27 cellular contexts compared by ENCODE assay signal in genomic region chr7:96135241-96135640, GRCh38.
DNase-seq lines count a peak whose midpoint lies in the region; ATAC-seq and TF ChIP-seq lines count a peak whose summit lies in the region.
"Had no signal": no experiment of that assay in that cellular context is flagged by ENCODE, and none has a peak within 500 bp of the region (broad histone marks: within the 10 kb centered on the region; RNA-seq: fewer than 3 reads in every experiment).

No MANE protein-coding gene starts in this region.

- H3K4me3 ChIP-seq in PC-3 (ENCODE audit: low read length) (no peak overlapping the region), sigmoid colon (no peak overlapping the region)
- H3K4me3 ChIP-seq: HAP-1, lower lobe of right lung, ovary had no signal

- peak overlapping the region; percentile 64 for H3K4me3 Mint-ChIP-seq in type B pancreatic cell
- H3K4me3 Mint-ChIP-seq: activated naive CD8-positive, alpha-beta T cell treated with anti-CD3 and anti-CD28 coated beads, Interleukin-2, amount 50 U/mL, for 24 hours; central memory CD8-positive, alpha-beta T cell had no signal

- no peaks in the 10 kb centered on the region for H4K20me1 ChIP-seq in PC-3 (ENCODE audit: low read length)

- H3K9me2 ChIP-seq in PC-3 (replicated peaks; ENCODE audit: low read length), result no peaks in the 10 kb centered on the region

- no peaks in the 10 kb centered on the region for H3K79me2 ChIP-seq in PC-3 (ENCODE audit: low read length)

- no peaks in the 10 kb centered on the region for H3K9me3 ChIP-seq in PC-3 (ENCODE audit: low read length)
- H3K9me3 ChIP-seq in sigmoid colon, result no peaks in the 10 kb centered on the region
- H3K9me3 ChIP-seq: lower lobe of right lung, ovary had no signal

- no peak overlapping the region for H2AFZ ChIP-seq in PC-3 (ENCODE audit: low read length)

- DNase-seq in NCI-H1105 treated with DMSO at 0.1 percent for 48 hours (lab: John Stamatoyannopoulos, UW) (peak; percentile 35), NCI-H1105 (lab: John Stamatoyannopoulos, UW) (no peak), PC-3 (peak; percentile 78), foreskin keratinocyte (peak; percentile 48 to 66), type B pancreatic cell (ENCODE audit: extremely low spot score, unreplicated experiment) (no peak), left ventricle myocardium superior (no peak), sigmoid colon (no peak)
- DNase-seq: 8988T; activated CD4-positive, alpha-beta T cell treated with anti-CD3 and anti-CD28 coated beads for 48 hours; activated gamma-delta T cell treated with Interleukin-2 at 50 U/mL for 16 hours; activated naive CD8-positive, alpha-beta T cell treated with anti-CD3 and anti-CD28 coated beads, Interleukin-2, amount 50 U/mL, for 24 hours; activated T-cell treated with anti-CD3 and anti-CD28 coated beads, Interleukin-2, amount 50 U/mL, for 1 hour; DND-41; lower lobe of right lung; NCI-H1930; NCI-H226; NCI-H774; ovary; stimulated activated CD4-positive, alpha-beta T cell treated with anti-CD3 and anti-CD28 coated beads, Interleukin-2, amount 100 ng/mL, for 24 hours; SW 1271; T-helper 9 cell had no signal

- no peaks in the 10 kb centered on the region for H3K27me3 ChIP-seq in PC-3 (ENCODE audit: low read length)
- H3K27me3 ChIP-seq in foreskin keratinocyte, result no peaks in the 10 kb centered on the region
- no peaks in the 10 kb centered on the region for H3K27me3 ChIP-seq in sigmoid colon
- H3K27me3 ChIP-seq: ovary had no signal

- H3K4me2 ChIP-seq in PC-3 (ENCODE audit: low read length), result no peak overlapping the region
- H3K4me2 ChIP-seq: KMS-11 had no signal

- peak overlapping the region; percentile 87 for H3K27ac Mint-ChIP-seq in type B pancreatic cell
- H3K27ac Mint-ChIP-seq: activated naive CD8-positive, alpha-beta T cell treated with anti-CD3 and anti-CD28 coated beads, Interleukin-2, amount 50 U/mL, for 24 hours had no signal

- intact Hi-C loops in PC-3 (cut with micrococcal nuclease) (loop anchor here (5.0 kb wide), 1 partner anchor 58 kb away; no protein-coding TSS in a partner anchor), left ventricle myocardium superior (cut with micrococcal nuclease) (no loop called here), sigmoid colon (cut with DNase I) (no loop called here)

- BruUV-seq in PC-3 (replicated peaks; lab: Mats Ljungman, UMichigan), result no TSS peak

- H3K27ac ChIP-seq in PC-3 (ENCODE audit: low read length), result no peak overlapping the region; the same call in 1 of the 2 replicates
- no peak overlapping the region for H3K27ac ChIP-seq in foreskin keratinocyte
- H3K27ac ChIP-seq in sigmoid colon, result no peak overlapping the region
- H3K27ac ChIP-seq: KMS-11, lower lobe of right lung, ovary, VCaP had no signal

- peak; percentile 45 for ATAC-seq in PC-3
- peak; percentile 61 for ATAC-seq in foreskin keratinocyte
- ATAC-seq in GM21390 (IDR thresholded peaks at IDR 0.05; ENCODE audit: unreplicated experiment), result no peak
- ATAC-seq in left ventricle myocardium superior, result no peak
- ATAC-seq: activated naive CD8-positive, alpha-beta T cell treated with anti-CD3 and anti-CD28 coated beads, Interleukin-2, amount 50 U/mL, for 24 hours; lower lobe of right lung; Right ventricle myocardium inferior had no signal

- peaks cover 13% of the 10 kb centered on the region for H3K4me1 ChIP-seq in PC-3 (ENCODE audit: insufficient read depth, low read length)
- H3K4me1 ChIP-seq in foreskin keratinocyte, result peaks cover 9% of the 10 kb centered on the region
- H3K4me1 ChIP-seq in sigmoid colon, result no peaks in the 10 kb centered on the region
- H3K4me1 ChIP-seq: lower lobe of right lung had no signal

- H3K36me3 ChIP-seq in PC-3 (ENCODE audit: low read depth, low read length), result no peaks in the 10 kb centered on the region
- H3K36me3 ChIP-seq in sigmoid colon, result peaks cover 0 to 43% (median 4%) of the 10 kb centered on the region in 4 donors
- H3K36me3 ChIP-seq: HAP-1, ovary had no signal

- CTCF ChIA-PET in PC-3 (lab: Charles Lee), result no interaction called here

- 97 to 99% methylated on average over 2 of the region's 2 CpGs for WGBS in sigmoid colon, 2 donors

- H3K27me3 Mint-ChIP-seq in type B pancreatic cell, result no peaks in the 10 kb centered on the region
- H3K27me3 Mint-ChIP-seq: activated naive CD8-positive, alpha-beta T cell treated with anti-CD3 and anti-CD28 coated beads, Interleukin-2, amount 50 U/mL, for 24 hours; central memory CD8-positive, alpha-beta T cell had no signal

- H3K9me3 Mint-ChIP-seq in type B pancreatic cell, result no peaks in the 10 kb centered on the region
- H3K9me3 Mint-ChIP-seq: activated naive CD8-positive, alpha-beta T cell treated with anti-CD3 and anti-CD28 coated beads, Interleukin-2, amount 50 U/mL, for 24 hours; central memory CD8-positive, alpha-beta T cell had no signal

- peaks cover 7% of the 10 kb centered on the region for H3K4me1 Mint-ChIP-seq in type B pancreatic cell (ENCODE audit: unreplicated experiment)
- H3K4me1 Mint-ChIP-seq: activated naive CD8-positive, alpha-beta T cell treated with anti-CD3 and anti-CD28 coated beads, Interleukin-2, amount 50 U/mL, for 24 hours; central memory CD8-positive, alpha-beta T cell had no signal

- H3K36me3 Mint-ChIP-seq in type B pancreatic cell, result peaks cover 28% of the 10 kb centered on the region

- no peak for TF ChIP-seq CTCF in PC-3 (conservative IDR thresholded peaks at IDR 0.05; ENCODE audit: low read depth, low read length)
- TF ChIP-seq CTCF in foreskin keratinocyte (conservative IDR thresholded peaks at IDR 0.05), result no peak
- no peak for TF ChIP-seq CTCF in type B pancreatic cell (conservative IDR thresholded peaks at IDR 0.05)
- TF ChIP-seq CTCF in sigmoid colon (IDR thresholded peaks at IDR 0.05), result no peak

- TF ChIP-seq POLR2A in sigmoid colon (IDR thresholded peaks at IDR 0.05), result no peak

- TF ChIP-seq EP300 in sigmoid colon (IDR thresholded peaks at IDR 0.05), result no peak

- POLR2A ChIA-PET in PC-3 (lab: Charles Lee; ENCODE audit: unreplicated experiment), result no interaction called here

- no peak overlapping the region for H3K9ac ChIP-seq in PC-3 (ENCODE audit: low read length)
- H3K9ac ChIP-seq: KMS-11 had no signal

- H3F3A ChIP-seq in PC-3 (ENCODE audit: low read length, unreplicated experiment), result no peaks in the 10 kb centered on the region

Comparison
In these comparisons a context has a peak if more than half of its experiments do, and no peak if none do; other contexts are left out.
1. DNase-seq: peak in NCI-H1105 treated with DMSO at 0.1 percent for 48 hours (single experiment), PC-3 (single experiment) and foreskin keratinocyte (2 of 2); none in NCI-H1105 (single experiment), type B pancreatic cell (single experiment), left ventricle myocardium superior (single experiment) and sigmoid colon (single experiment).
2. ATAC-seq: peak in PC-3 (single experiment) and foreskin keratinocyte (single experiment); none in GM21390 (single experiment) and left ventricle myocardium superior (single experiment).